ENCODE assay signal across 18 cellular contexts in the genomic region with DNA sequence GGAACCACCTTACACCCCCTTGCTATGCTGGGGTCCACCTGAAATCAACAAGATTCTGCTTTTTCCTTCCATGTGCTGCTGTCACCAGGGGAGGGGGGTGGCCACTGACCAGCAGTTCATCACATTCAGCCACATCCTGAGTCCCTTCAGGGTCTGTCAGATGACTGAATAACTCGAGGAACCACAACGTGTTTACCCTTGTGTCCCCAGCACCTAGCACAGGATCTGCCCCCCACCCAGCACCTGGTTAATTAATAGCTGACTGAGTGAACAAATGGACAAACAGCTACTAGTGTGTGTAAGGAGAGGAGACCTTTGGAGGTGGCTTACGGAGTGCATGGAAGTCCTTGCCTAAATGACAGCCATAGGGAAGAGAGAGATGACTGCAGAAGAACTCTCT.
DNase-seq lines count a peak whose midpoint lies in the region; FAIRE-seq and TF ChIP-seq lines count a peak whose summit lies in the region.
"Had no signal": no experiment of that assay in that cellular context is flagged by ENCODE, and none has a peak within 500 bp of the region (broad histone marks: within the 10 kb centered on the region; RNA-seq: fewer than 3 reads in every experiment).

No MANE protein-coding gene starts in this region.

- DNase-seq in NK-92 treated with Interleukin-12 subunit alpha and Interleukin-12 subunit beta, amount 100 ng/mL, for 24 hours (lab: John Stamatoyannopoulos, UW), result peak; percentile 6
- DNase-seq in NK-92 (lab: John Stamatoyannopoulos, UW; ENCODE audit: unreplicated experiment), result no peak
- peak; percentile 36 for DNase-seq in kidney tubule cell (ENCODE audit: low spot score)
- DNase-seq in osteocyte (ENCODE audit: extremely low spot score, unreplicated experiment), result peak; percentile 49
- no peak for DNase-seq in activated T-cell treated with anti-CD3 and anti-CD28 coated beads, Interleukin-2, amount 50 U/mL, for 1 hour
- no peak for DNase-seq in AG08395 (ENCODE audit: low spot score)
- no peak for DNase-seq in H54 (ENCODE audit: insufficient read length, low spot score)
- DNase-seq: CD4-positive, alpha-beta memory T cell; DMS153; DMS79; GDM1; H9 had no signal

- no peaks in the 10 kb centered on the region for H3K27me3 Mint-ChIP-seq in osteocyte (ENCODE audit: unreplicated experiment)
- H3K27me3 Mint-ChIP-seq: CD4-positive, alpha-beta memory T cell had no signal

- no peak overlapping the region for H3K4me3 Mint-ChIP-seq in osteocyte (ENCODE audit: unreplicated experiment)
- H3K4me3 Mint-ChIP-seq: CD14-positive monocyte, GM23338, H9 had no signal

- no peaks in the 10 kb centered on the region for H3K4me1 Mint-ChIP-seq in osteocyte (ENCODE audit: unreplicated experiment)
- H3K4me1 Mint-ChIP-seq: CD14-positive monocyte; CD4-positive, alpha-beta memory T cell; GM23338; H9 had no signal

- no peak for TF ChIP-seq CTCF in osteocyte (IDR thresholded peaks at IDR 0.05)

- no peak for TF ChIP-seq POLR2A in H54 (IDR thresholded peaks at IDR 0.05; ENCODE audit: low read depth, low read length)

- H3K9me3 Mint-ChIP-seq in osteocyte (ENCODE audit: unreplicated experiment), result peaks cover 4% of the 10 kb centered on the region
- H3K9me3 Mint-ChIP-seq: GM23338, H9 had no signal

- no peak overlapping the region for H3K27ac Mint-ChIP-seq in osteocyte (ENCODE audit: unreplicated experiment)
- H3K27ac Mint-ChIP-seq: CD14-positive monocyte; CD4-positive, alpha-beta memory T cell; GM23338; H9 had no signal

- no peak for FAIRE-seq in H54 (lab: Jason Lieb, UNC)
- FAIRE-seq: A549, GM12892, GM18507, HepG2 had no signal

- no peaks in the 10 kb centered on the region for H3K36me3 Mint-ChIP-seq in osteocyte (ENCODE audit: unreplicated experiment)
- H3K36me3 Mint-ChIP-seq: CD14-positive monocyte; CD4-positive, alpha-beta memory T cell had no signal

Comparison
In these comparisons a context has a peak if more than half of its experiments do, and no peak if none do; other contexts are left out.
1. DNase-seq: peak in NK-92 treated with Interleukin-12 subunit alpha and Interleukin-12 subunit beta, amount 100 ng/mL, for 24 hours (single experiment), kidney tubule cell (single experiment) and osteocyte (single experiment); none in NK-92 (single experiment), activated T-cell treated with anti-CD3 and anti-CD28 coated beads, Interleukin-2, amount 50 U/mL, for 1 hour (single experiment), AG08395 (single experiment) and H54 (single experiment).